In genomic region chr7:155279787-155280445, GRCh38 we compare ENCODE assay signal across 24 cellular contexts.
"Had no signal": no experiment of that assay in that cellular context is flagged by ENCODE, and none has a peak within 500 bp of the region (broad histone marks: within the 10 kb centered on the region; RNA-seq: fewer than 3 reads in every experiment).

No MANE protein-coding gene starts in this region.

- H3K4me3 ChIP-seq: adrenal gland, body of pancreas, esophagus squamous epithelium, gastroesophageal sphincter, heart right ventricle had no signal

- H3K36me3 ChIP-seq: adrenal gland, esophagus squamous epithelium, gastroesophageal sphincter, heart right ventricle, WERI-Rb-1 had no signal

- DNase-seq: activated B cell treated with CpG ODN at 0.5 μM for 24 hours; activated CD4-positive, alpha-beta T cell treated with anti-CD3 and anti-CD28 coated beads, Interleukin-2, amount 50 U/mL, for 1 hour; activated CD8-positive, alpha-beta memory T cell treated with anti-CD3 and anti-CD28 coated beads for 24 hours; activated naive CD8-positive, alpha-beta T cell treated with anti-CD3 and anti-CD28 coated beads for 36 hours; activated naive CD8-positive, alpha-beta T cell treated with anti-CD3 and anti-CD28 coated beads, Interleukin-2, amount 50 U/mL, for 24 hours; activated T-cell treated with anti-CD3 and anti-CD28 coated beads, Interleukin-2, amount 50 U/mL, for 4 hours; adrenal gland; amygdala; aorta; body of pancreas; caudate nucleus; cortex of kidney; effector CD8-positive, alpha-beta T cell; esophagus squamous epithelium; foreskin melanocyte; heart right ventricle; T-cell; T1000; WERI-Rb-1 had no signal

- H3K27me3 ChIP-seq: adrenal gland, body of pancreas had no signal

- H3K4me1 ChIP-seq: adrenal gland, gastroesophageal sphincter had no signal

- H3K9me3 ChIP-seq: adrenal gland, body of pancreas, esophagus squamous epithelium, gastroesophageal sphincter, heart right ventricle had no signal

- H3K27ac ChIP-seq: adrenal gland, body of pancreas, epithelial cell of prostate, gastroesophageal sphincter, WERI-Rb-1 had no signal

- FAIRE-seq: colon, endometrium, endothelial cell of umbilical vein had no signal

- ATAC-seq: body of pancreas, gastroesophageal sphincter, T-cell had no signal
